In the genomic region with DNA sequence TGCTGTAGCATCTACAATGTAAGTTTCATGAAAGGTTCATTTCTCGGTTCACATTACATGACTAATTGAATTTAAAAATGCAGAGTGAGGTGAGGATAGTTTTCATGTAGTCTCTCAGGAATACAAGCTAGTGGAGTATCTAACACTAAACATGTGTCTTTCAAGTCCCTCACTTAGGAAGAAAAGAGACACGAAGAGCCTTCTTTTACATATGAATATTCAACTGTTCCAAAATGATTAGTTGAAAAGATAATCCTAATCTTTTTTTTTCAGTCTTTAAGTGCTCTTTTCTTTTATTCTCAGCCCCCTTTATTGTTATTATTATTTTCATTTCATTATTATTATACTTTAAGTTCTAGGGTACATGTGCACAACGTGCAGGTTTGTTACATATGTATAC, we compare ENCODE assay signal across 11 cellular contexts. TPM values are rescaled to one million over a fixed set of nuclear protein-coding genes. Genes with fewer than 3 reads are reported as not detected.
"Had no signal": no experiment of that assay in that cellular context is flagged by ENCODE, and none has a peak within 500 bp of the region (broad histone marks: within the 10 kb centered on the region; RNA-seq: fewer than 3 reads in every experiment).

No MANE protein-coding gene starts in this region.

- DNase-seq: GM23248, GOT3, H7, H9, HCEC 1CT, HFFc6 had no signal

- ATAC-seq: GM23338, HCT116 had no signal

- H3K4me3 ChIP-seq: GM23248, GM23338, HAP-1 had no signal

- H3K27ac ChIP-seq: GM23248 had no signal

- H3K9me3 ChIP-seq: HAP-1 had no signal

- H2AFZ ChIP-seq: GM23248, GM23338 had no signal

- H3K9ac ChIP-seq: GM23248 had no signal

- H3K4me2 ChIP-seq: GM23338 had no signal

- H3K36me3 ChIP-seq: HAP-1 had no signal

RNA-seq across cellular contexts. Expression of a gene that starts 10.8 kb away (rescaled TPM):
- total RNA-seq: H1 had no signal

RNA-seq across cellular contexts. Expression of a gene that starts 12.3 kb away (rescaled TPM):
- total RNA-seq: GM23248, H1 had no signal
- polyA plus RNA-seq: GM23248 had no signal

RNA-seq across cellular contexts. Expression of a gene that starts 28.5 kb away (rescaled TPM):
- total RNA-seq: GM23248, GM23338, H1, H4, H7, H9, HFFc6 had no signal
- polyA plus RNA-seq: GM23248, GM23338, H1 had no signal

RNA-seq across cellular contexts. Expression of a gene that starts 31.4 kb away (rescaled TPM):
- total RNA-seq: GM23248, GM23338, H1, H4, H7, H9, HFFc6 had no signal
- polyA plus RNA-seq: GM23248, GM23338, H1 had no signal

RNA-seq across cellular contexts. Expression of a gene that starts 36.0 kb away (rescaled TPM):
- total RNA-seq: GM23248, GM23338, H1, H4, H7, H9, HFFc6 had no signal
- polyA plus RNA-seq: GM23248, GM23338, H1 had no signal
